Comparison of ENCODE assay signal across 13 cellular contexts in genomic region chr5:67693956-67694564, GRCh38.
DNase-seq lines count a peak whose midpoint lies in the region; ATAC-seq and TF ChIP-seq lines count a peak whose summit lies in the region.
"Had no signal": no experiment of that assay in that cellular context is flagged by ENCODE, and none has a peak within 500 bp of the region (broad histone marks: within the 10 kb centered on the region; RNA-seq: fewer than 3 reads in every experiment).

No MANE protein-coding gene starts in this region.

- DNase-seq in EL (peak; percentile 37), coronary artery (ENCODE audit: low spot score) (peak; percentile 96), kidney tubule cell (ENCODE audit: low spot score) (peak; percentile 16), skeletal muscle cell (ENCODE audit: low read depth) (peak; percentile 25), SW 1271 (lab: John Stamatoyannopoulos, UW) (no peak), DMS53 (lab: John Stamatoyannopoulos, UW) (no peak), CD1c-positive myeloid dendritic cell (ENCODE audit: extremely low spot score) (no peak)
- DNase-seq: activated CD4-positive, CD25-positive, alpha-beta regulatory T cell; activated gamma-delta T cell treated with Interleukin-2 at 50 U/mL for 16 hours; NCI-H1694; stimulated activated CD4-positive, alpha-beta T cell treated with anti-CD3 and anti-CD28 coated beads, Interleukin-4, amount 100 ng/mL, for 1 hour had no signal

- no peak for TF ChIP-seq CTCF in coronary artery (IDR thresholded peaks at IDR 0.05)

- H3K27ac ChIP-seq in coronary artery = peak overlapping the region; percentile 80 to 89

- no peak overlapping the region for H3K4me3 ChIP-seq in coronary artery
- H3K4me3 ChIP-seq in skeletal muscle cell (ENCODE audit: low read depth, low read length) = no peak overlapping the region

- ATAC-seq in HG02852 (IDR thresholded peaks at IDR 0.05; ENCODE audit: unreplicated experiment) = no peak
- ATAC-seq: Panc1 had no signal

Comparison
In these comparisons a context has a peak if more than half of its experiments do, and no peak if none do; other contexts are left out.
1. DNase-seq: peak in EL (single experiment), coronary artery (single experiment), kidney tubule cell (single experiment) and skeletal muscle cell (single experiment); none in SW 1271 (0 of 2), DMS53 (single experiment) and CD1c-positive myeloid dendritic cell (single experiment).